In the genomic region with DNA sequence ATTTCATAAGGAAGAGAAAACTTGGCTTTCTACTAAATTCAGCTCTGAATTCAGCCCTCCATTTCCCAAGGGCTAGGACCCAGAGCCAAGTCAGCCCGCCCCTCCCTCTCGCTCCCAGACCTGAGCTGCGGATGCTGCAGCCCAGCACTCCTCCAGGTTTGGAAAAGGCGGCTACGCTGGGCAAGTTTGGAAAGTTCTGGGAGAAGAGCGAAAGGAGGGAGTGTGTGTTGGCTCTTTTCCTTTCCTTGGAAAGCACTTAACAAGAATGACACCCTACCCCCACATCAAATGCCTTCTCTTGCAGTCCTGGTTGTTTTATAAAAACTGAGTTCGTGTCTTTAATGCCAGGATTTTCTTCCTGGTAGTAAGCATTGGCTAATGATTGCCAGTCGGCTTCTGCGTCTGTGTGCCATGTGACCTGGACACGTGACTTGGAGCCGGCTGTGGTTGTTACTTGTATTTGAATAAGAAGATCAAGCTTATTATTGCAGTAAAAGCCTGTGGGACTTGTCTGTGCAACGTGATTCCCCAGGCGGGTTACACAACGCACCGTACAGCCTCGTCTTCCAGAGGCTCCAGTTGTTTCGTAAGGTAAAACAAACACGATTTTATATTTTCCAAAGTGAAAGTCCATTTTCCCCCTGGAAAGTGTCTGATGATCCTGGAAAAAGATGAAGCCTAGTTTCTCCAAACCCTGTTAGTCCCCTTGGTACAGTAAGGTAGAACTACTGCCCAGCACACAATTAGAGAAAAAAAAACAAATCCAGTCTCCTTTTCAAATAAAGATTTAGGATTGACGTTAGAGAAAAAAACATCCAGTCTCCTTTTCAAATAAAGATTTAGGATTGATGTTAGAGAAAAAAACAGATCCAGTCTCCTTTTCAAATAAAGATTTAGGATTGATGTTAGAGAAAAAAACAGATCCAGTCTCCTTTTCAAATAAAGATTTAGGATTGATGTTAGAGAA, we compare ENCODE assay signal across 8 cellular contexts. TPM values are rescaled to one million over a fixed set of nuclear protein-coding genes. Genes with fewer than 3 reads are reported as not detected.
DNase-seq lines count a peak whose midpoint lies in the region; ATAC-seq and TF ChIP-seq lines count a peak whose summit lies in the region.

No MANE protein-coding gene starts in this region.

- H3K27me3 ChIP-seq in right lobe of liver: no peaks in the 10 kb centered on the region

- H3K4me1 ChIP-seq in right lobe of liver: peaks cover 0 to 52% (median 11%) of the 10 kb centered on the region in 4 donors

- peak overlapping the region; percentile 46 to 51 (median 47) for H3K4me3 ChIP-seq in right lobe of liver

- H3K9me3 Mint-ChIP-seq in activated CD4-positive, alpha-beta T cell treated with anti-CD3 and anti-CD28 coated beads, Interleukin-2, amount 10 ng/mL, durations not matched to agents 24 days and 14 days: no peaks in the 10 kb centered on the region

- no peak for TF ChIP-seq CTCF in right lobe of liver (IDR thresholded peaks at IDR 0.05)

- no peaks in the 10 kb centered on the region for H3K9me3 ChIP-seq in right lobe of liver

- no peaks in the 10 kb centered on the region for H3K36me3 ChIP-seq in right lobe of liver

- intact Hi-C loops in activated CD4-positive, alpha-beta T cell treated with anti-CD3 and anti-CD28 coated beads, Interleukin-2, amount 10 ng/mL, durations not matched to agents 24 days and 14 days (cut with micrococcal nuclease): loop anchor here (1.0 to 2.0 kb wide), 4 partner anchors 13 to 35 kb away; a partner anchor contains a TSS
- intact Hi-C loops in right lobe of liver (cut with DNase I): loop anchor here in 1 of 2 donors (5.0 kb wide), 1 partner anchor 58 kb away; no protein-coding TSS in a partner anchor

- DNase-seq in AG08396 (ENCODE audit: low spot score) (peak; percentile 79), NCI-H524 treated with DMSO at 0.1 percent for 48 hours (lab: John Stamatoyannopoulos, UW) (peak; percentile 67), ecto neural progenitor cell (ENCODE audit: low spot score) (peak; percentile 66), right lobe of liver (peak; percentile 92 to 98 (median 97))
- peak; percentile 89 for DNase-seq in activated CD4-positive, alpha-beta T cell treated with anti-CD3 and anti-CD28 coated beads, Interleukin-2, amount 10 ng/mL, durations not matched to agents 24 days and 14 days
- DNase-seq in stimulated activated CD4-positive, alpha-beta T cell treated with anti-CD3 and anti-CD28 coated beads, Interleukin-4, amount 100 ng/mL, for 4 hours: peak; percentile 40 to 67

- peak overlapping the region; percentile 91 to 98 (median 95) for H3K27ac ChIP-seq in right lobe of liver

- H3K4me1 Mint-ChIP-seq in activated CD4-positive, alpha-beta T cell treated with anti-CD3 and anti-CD28 coated beads, Interleukin-2, amount 10 ng/mL, durations not matched to agents 24 days and 14 days: peaks cover 35% of the 10 kb centered on the region

- no peaks in the 10 kb centered on the region for H3K27me3 Mint-ChIP-seq in activated CD4-positive, alpha-beta T cell treated with anti-CD3 and anti-CD28 coated beads, Interleukin-2, amount 10 ng/mL, durations not matched to agents 24 days and 14 days

- no peaks in the 10 kb centered on the region for H3K36me3 Mint-ChIP-seq in activated CD4-positive, alpha-beta T cell treated with anti-CD3 and anti-CD28 coated beads, Interleukin-2, amount 10 ng/mL, durations not matched to agents 24 days and 14 days (ENCODE audit: low read depth)

- WGBS in right lobe of liver (ENCODE audit: insufficient coverage, low coverage, low lambda C conversion rate, missing lambda C conversion rate): 4% methylated on average over 19 of the region's 19 CpGs

- peak overlapping the region; percentile 96 for H3K27ac Mint-ChIP-seq in activated CD4-positive, alpha-beta T cell treated with anti-CD3 and anti-CD28 coated beads, Interleukin-2, amount 10 ng/mL, durations not matched to agents 24 days and 14 days

- ATAC-seq in GM18909 (IDR thresholded peaks at IDR 0.05; ENCODE audit: poor library complexity, unreplicated experiment) (peak; percentile 71), HG03280 (IDR thresholded peaks at IDR 0.05; ENCODE audit: unreplicated experiment) (peak; percentile 60), right lobe of liver (peak; percentile 53 to 77 (median 59))

- TF ChIP-seq POLR2A in right lobe of liver (IDR thresholded peaks at IDR 0.05): peak; percentile 70

- H3K4me3 Mint-ChIP-seq in activated CD4-positive, alpha-beta T cell treated with anti-CD3 and anti-CD28 coated beads, Interleukin-2, amount 10 ng/mL, durations not matched to agents 24 days and 14 days: peak overlapping the region; percentile 81

RNA-seq across cellular contexts. Expression of a gene that starts 26.8 kb away (rescaled TPM):
- not detected in 2 replicates for total RNA-seq in activated CD4-positive, alpha-beta T cell treated with anti-CD3 and anti-CD28 coated beads, Interleukin-2, amount 10 ng/mL, durations not matched to agents 24 days and 14 days
- not detected for total RNA-seq in right lobe of liver

Comparison
In these comparisons a context has a peak if more than half of its experiments do, and no peak if none do; other contexts are left out.
1. Peak in every context shown above with its lines: DNase-seq, ATAC-seq, H3K4me3 ChIP-seq and H3K27ac ChIP-seq.